ENCODE assay signal across 9 cellular contexts in the genomic region with DNA sequence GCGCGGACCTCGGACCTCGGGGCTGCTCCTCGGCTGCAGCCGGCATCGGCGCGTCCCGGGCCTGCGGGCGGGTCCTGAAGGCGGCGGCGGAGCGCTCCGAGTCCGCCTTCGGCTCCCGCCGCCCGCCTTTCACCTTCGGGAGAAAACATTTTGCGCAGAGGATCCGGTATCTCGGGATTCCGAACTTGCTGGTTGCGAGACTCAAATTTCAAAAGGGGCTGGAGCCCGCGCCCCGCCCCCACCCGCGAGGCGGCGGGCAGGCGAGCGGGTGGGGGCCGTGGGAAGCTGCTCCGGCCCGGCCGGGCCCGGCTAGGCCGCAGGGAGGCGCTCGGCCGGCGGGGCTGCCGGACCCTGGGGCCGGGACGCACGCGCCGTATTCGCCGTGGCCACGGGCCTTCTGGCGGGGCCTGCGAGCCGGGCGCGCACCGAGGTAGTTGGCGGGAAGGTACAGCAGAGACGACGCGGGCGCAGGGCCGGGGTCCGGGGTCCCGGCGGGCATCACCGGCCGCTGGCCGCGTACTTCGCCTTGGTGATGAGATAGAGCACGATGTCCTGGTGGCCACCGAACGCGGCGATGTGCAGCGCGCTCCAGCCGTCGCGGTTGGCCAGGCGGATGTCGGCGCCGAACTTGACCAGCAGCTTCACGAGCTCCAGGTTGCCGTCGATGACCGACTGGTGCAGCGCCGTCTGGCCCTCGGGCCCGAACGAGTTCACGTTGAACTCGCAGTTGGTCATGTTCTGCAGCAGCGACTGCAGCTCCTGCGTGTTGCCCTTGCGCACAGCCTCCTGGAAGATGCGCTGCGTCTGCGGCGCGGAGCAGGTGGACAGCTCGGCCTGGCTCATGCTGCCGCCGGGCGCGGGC. TPM values are rescaled to one million over a fixed set of nuclear protein-coding genes. Genes with fewer than 3 reads are reported as not detected.
DNase-seq lines count a peak whose midpoint lies in the region; ATAC-seq, FAIRE-seq and TF ChIP-seq lines count a peak whose summit lies in the region.
"Had no signal": no experiment of that assay in that cellular context is flagged by ENCODE, and none has a peak within 500 bp of the region (broad histone marks: within the 10 kb centered on the region; RNA-seq: fewer than 3 reads in every experiment).

No MANE protein-coding gene starts in this region.

- peak overlapping the region; percentile 95 for H3K27ac Mint-ChIP-seq in GM23338

- no peaks in the 10 kb centered on the region; the same call in 2 of the 3 replicates for H3K9me3 Mint-ChIP-seq in GM23338

- H3K27me3 Mint-ChIP-seq in GM23338 (ENCODE audit: insufficient read depth, low read depth, poor library complexity) = peaks cover 35% of the 10 kb centered on the region

- H3K4me1 ChIP-seq in GM23338 (ENCODE audit: insufficient read depth) (peaks cover 52% of the 10 kb centered on the region), adipocyte (ENCODE audit: control insufficient read depth, insufficient read depth, low read length) (peaks cover 3% of the 10 kb centered on the region), iPS-18a (ENCODE audit: control insufficient read depth, low read depth, low read length) (peaks cover 46% of the 10 kb centered on the region), small intestine (ENCODE audit: control insufficient read depth in 2 of 2, insufficient read depth in 1 of 2, low read depth in 1 of 2, low read length in 1 of 2) (peaks cover 5 to 7% of the 10 kb centered on the region in 2 donors)

- peak overlapping the region; percentile 96 for H3K4me2 ChIP-seq in GM23338

- no peak overlapping the region for H2AFZ ChIP-seq in GM23338

- H3K79me2 ChIP-seq in GM23338 (replicated peaks; ENCODE audit: insufficient read depth) = peaks cover 3% of the 10 kb centered on the region; the same call in 1 of the 2 replicates

- TF ChIP-seq CTCF in GM23338 (conservative IDR thresholded peaks at IDR 0.05; ENCODE audit: low read depth in 2 of 2) = peak in 1 of 2 experiments; percentile 45; a peak in 2 of 4 replicates

- peaks cover 47% of the 10 kb centered on the region for H3K4me1 Mint-ChIP-seq in GM23338

- peaks cover 4% of the 10 kb centered on the region; the same call in 2 of the 3 replicates for H3K36me3 Mint-ChIP-seq in GM23338 (ENCODE audit: low read depth)

- H3K4me3 ChIP-seq in GM23338 = peak overlapping the region; percentile 94
- H3K4me3 ChIP-seq in adipocyte (ENCODE audit: low read length) = no peak overlapping the region
- H3K4me3 ChIP-seq in iPS-18a (ENCODE audit: low read length) = peak overlapping the region; percentile 61
- H3K4me3 ChIP-seq in small intestine (ENCODE audit: low read depth in 1 of 2, low read length in 2 of 2) = peak overlapping the region; percentile 66

- H3K36me3 ChIP-seq in GM23338 (ENCODE audit: insufficient read depth) (no peaks in the 10 kb centered on the region), adipocyte (ENCODE audit: control insufficient read depth, insufficient read depth, low read length, severe bottlenecking) (no peaks in the 10 kb centered on the region), iPS-18a (ENCODE audit: control insufficient read depth, low read depth, low read length) (no peaks in the 10 kb centered on the region), small intestine (ENCODE audit: control insufficient read depth in 2 of 2, insufficient read depth in 2 of 2, low read length in 2 of 2) (no peaks in the 10 kb centered on the region)

- no peaks in the 10 kb centered on the region for H3K9me2 ChIP-seq in GM23338 (ENCODE audit: insufficient read depth)

- ATAC-seq in GM23338 = peak; percentile 8

- peaks cover 11% of the 10 kb centered on the region for H4K20me1 ChIP-seq in GM23338 (replicated peaks; ENCODE audit: insufficient read depth)

- DNase-seq in NCI-H146 (lab: John Stamatoyannopoulos, UW) (peak; percentile 56), NCI-H146 treated with DMSO at 0.1 percent for 48 hours (lab: John Stamatoyannopoulos, UW; ENCODE audit: unreplicated experiment) (no peak), GM23338 (ENCODE audit: low spot score) (peak; percentile 77), NCI-H2171 (lab: John Stamatoyannopoulos, UW) (peak; percentile 60), adipocyte (ENCODE audit: low read depth) (peak; percentile 63), small intestine (peak; percentile 29), hypothalamus (lab: John Stamatoyannopoulos, UW) (no peak)

- H3F3A ChIP-seq in GM23338 (replicated peaks; ENCODE audit: low read depth) = peaks cover 26% of the 10 kb centered on the region

- peak overlapping the region; percentile 97 for H3K4me3 Mint-ChIP-seq in GM23338

- H3K27ac ChIP-seq in GM23338 (ENCODE audit: low read depth) (peak overlapping the region; percentile 79; the same call in 1 of the 2 replicates), iPS-18a (ENCODE audit: low read length) (no peak overlapping the region), small intestine (ENCODE audit: low read depth in 1 of 2, low read length in 1 of 2) (peak overlapping the region; percentile 66 to 96)

- peaks cover 28% of the 10 kb centered on the region for H3K27me3 ChIP-seq in GM23338 (ENCODE audit: insufficient read depth)
- peaks cover 63% of the 10 kb centered on the region for H3K27me3 ChIP-seq in adipocyte (replicated peaks; ENCODE audit: control insufficient read depth, insufficient read depth, low read length)
- peaks cover 43% of the 10 kb centered on the region for H3K27me3 ChIP-seq in iPS-18a (ENCODE audit: control insufficient read depth, insufficient read depth, low read length)
- H3K27me3 ChIP-seq in small intestine (ENCODE audit: control insufficient read depth in 2 of 2, insufficient read depth in 2 of 2, low read length in 2 of 2) = no peaks in the 10 kb centered on the region

- H3K9me3 ChIP-seq in adipocyte (ENCODE audit: control insufficient read depth, low read length) (no peaks in the 10 kb centered on the region), iPS-18a (ENCODE audit: control insufficient read depth, low read depth, low read length) (no peaks in the 10 kb centered on the region), small intestine (ENCODE audit: control insufficient read depth, low read depth) (no peaks in the 10 kb centered on the region)

- H3K9ac ChIP-seq in adipocyte (ENCODE audit: low read length) = no peak overlapping the region
- H3K9ac ChIP-seq in iPS-18a (ENCODE audit: low read length) = peak overlapping the region; percentile 79

- WGBS in small intestine, 3 donors = 0 to 1% (median 1%) methylated on average over 96 to 114 of the region's 114 CpGs

- no peak for FAIRE-seq in small intestine (lab: Jason Lieb, UNC)
- FAIRE-seq: G401.6 had no signal

TF ChIP-seq in GM23338, 12 proteins besides CTCF, POLR2A, EP300 and RAD21:
- TF ChIP-seq POLR2AphosphoS5 (IDR thresholded peaks at IDR 0.05; ENCODE audit: low read depth) (no peak; the same call in 1 of the 2 replicates), JUNB (IDR thresholded peaks at IDR 0.05; ENCODE audit: unreplicated experiment) (no peak)

RNA-seq across cellular contexts. Expression of a gene that starts 0.8 kb away (rescaled TPM):
- total RNA-seq in GM23338 (2014; rRNA removed; shearing (Covaris generic)) = 39.0 and 55.1 TPM in 2 replicates
- 4.0 and 4.8 TPM in 2 replicates for polyA plus RNA-seq in GM23338 (2016; fragmentation: Nextera tagmentation; extraction: Ambion mirVana)
- 10 to 100 TPM in 1 of 3 donors, 1 to 10 TPM in 2; 3.2 to 12.6 (median 5.1) TPM for polyA plus RNA-seq in small intestine

RNA-seq across cellular contexts. Expression of a gene that starts 23.8 kb away (rescaled TPM):
- total RNA-seq in GM23338 (2014; rRNA removed; shearing (Covaris generic)) = 14.4 and 19.0 TPM in 2 replicates
- 2.0 and 2.1 TPM in 2 replicates for polyA plus RNA-seq in GM23338 (2016; fragmentation: Nextera tagmentation; extraction: Ambion mirVana)
- polyA plus RNA-seq in small intestine = 10 to 100 TPM in 1 of 3 donors, 1 to 10 TPM in 2; 3.4 to 21.5 (median 9.7) TPM

RNA-seq across cellular contexts. Expression of a gene that starts 46.2 kb away (rescaled TPM):
- total RNA-seq in GM23338 (2014; rRNA removed; shearing (Covaris generic)) = 79.5 and 97.3 TPM in 2 replicates
- polyA plus RNA-seq in GM23338 (2016; fragmentation: Nextera tagmentation; extraction: Ambion mirVana) (30.0 and 31.2 TPM in 2 replicates), small intestine (10 to 100 TPM; 34.7 to 62.5 (median 34.9) TPM)

RNA-seq across cellular contexts. Expression of a gene that starts 50.2 kb away (rescaled TPM):
- not detected in 2 replicates for total RNA-seq in GM23338 (2014; rRNA removed; shearing (Covaris generic))
- polyA plus RNA-seq in GM23338 (2016; fragmentation: Nextera tagmentation; extraction: Ambion mirVana) (not detected in 2 replicates), small intestine (not detected)

Comparison
In these comparisons a context has a peak if more than half of its experiments do, and no peak if none do; other contexts are left out.
1. DNase-seq: peak in NCI-H146 (single experiment), GM23338 (single experiment), NCI-H2171 (single experiment), adipocyte (single experiment) and small intestine (single experiment); none in NCI-H146 treated with DMSO at 0.1 percent for 48 hours (single experiment) and hypothalamus (0 of 51).